Comparison of ENCODE assay signal across 10 cellular contexts in the genomic region with DNA sequence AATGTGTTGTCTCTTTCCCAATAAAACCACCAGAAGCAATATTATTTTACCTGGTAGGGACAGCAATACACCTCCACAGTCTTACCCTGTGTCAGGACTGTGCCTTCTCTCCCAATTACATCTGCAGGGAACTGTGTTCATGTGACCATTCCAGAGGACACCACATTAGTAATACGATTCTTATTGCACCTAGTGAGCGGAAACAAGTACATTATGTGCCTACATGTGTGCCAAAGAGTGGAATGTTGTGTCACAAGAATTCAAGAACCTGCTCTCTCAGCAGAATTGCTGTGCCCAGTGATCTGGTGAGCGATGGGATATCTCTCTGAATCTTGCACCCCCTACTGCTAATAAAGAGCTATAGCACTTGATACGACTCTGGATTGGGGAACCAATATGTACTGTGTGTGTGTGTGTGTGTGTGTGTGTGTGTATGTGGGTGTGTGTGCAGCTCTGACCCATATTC. TPM values are rescaled to one million over a fixed set of nuclear protein-coding genes. Genes with fewer than 3 reads are reported as not detected.
A peak's percentile ranks its signal among the peaks of the same experiment; 100 is the strongest.
DNase-seq lines count a peak whose midpoint lies in the region; ATAC-seq, FAIRE-seq and TF ChIP-seq lines count a peak whose summit lies in the region.
"Had no signal": no experiment of that assay in that cellular context is flagged by ENCODE, and none has a peak within 500 bp of the region (broad histone marks: within the 10 kb centered on the region; RNA-seq: fewer than 3 reads in every experiment).

No MANE protein-coding gene starts in this region.

- H3K4me3 ChIP-seq in A549 (no peak overlapping the region), foreskin fibroblast (ENCODE audit: low read depth in 1 of 2, low read length in 2 of 2) (no peak overlapping the region)

- TF ChIP-seq CTCF in A549 (IDR thresholded peaks at IDR 0.05) (peak; percentile 16; the same call in 1 of the 3 replicates), GM12872 (IDR thresholded peaks at IDR 0.05; ENCODE audit: insufficient read depth, low read depth, low read length) (peak; percentile 50; the same call in 2 of the 3 replicates), foreskin fibroblast (IDR thresholded peaks at IDR 0.05; ENCODE audit: low read depth, low read length) (peak; percentile 41)

- peak in 1 of 2 experiments; percentile 25; a peak in 1 of 5 replicates for TF ChIP-seq RAD21 in A549 (conservative IDR thresholded peaks at IDR 0.05 in 1 of 2, IDR thresholded peaks at IDR 0.05 in 1 of 2)

- 0 out of 6 replicates have a peak, but pooled peaks of 1 of the 2 experiments have one; percentile 37 for ATAC-seq in A549
- ATAC-seq in GM19452 (IDR thresholded peaks at IDR 0.05; ENCODE audit: unreplicated experiment) = no peak
- no peak for ATAC-seq in GM21526 (IDR thresholded peaks at IDR 0.05; ENCODE audit: low FRiP score, unreplicated experiment)

- no peak for TF ChIP-seq POLR2A in A549 (IDR thresholded peaks at IDR 0.05; ENCODE audit: low read length)

- CTCF ChIA-PET in A549 (lab: Yijun Ruan, JAX) = interaction anchor here (1.1 to 1.5 kb wide), 2 partner anchors 9 to 72 kb away, joined by 3 to 4 read pairs; no protein-coding TSS in a partner anchor

- TF ChIP-seq EP300 in A549 (IDR thresholded peaks at IDR 0.05) = no peak

- H3K27ac ChIP-seq in A549 = no peak overlapping the region
- H3K27ac ChIP-seq: VCaP had no signal

- POLR2A ChIA-PET in A549 (lab: Yijun Ruan, JAX) = no interaction called here

- 0 out of 3 replicates have a peak, but pooled peaks cover 6% of the 10 kb centered on the region for H3K4me1 ChIP-seq in A549

- FAIRE-seq in A549 (lab: Jason Lieb, UNC) = no peak

- H3K9me3 ChIP-seq in A549 = no peaks in the 10 kb centered on the region

- no peak overlapping the region for H3K4me2 ChIP-seq in A549

- WGBS in A549 (ENCODE audit: missing lambda C conversion rate) = 85% methylated on average over 4 of the region's 4 CpGs

- peak; percentile 19 to 46 for DNase-seq in A549 (ENCODE audit: low read depth in 1 of 2, low spot score in 1 of 2)
- DNase-seq in RPMI7951 (ENCODE audit: low read depth) = peak; percentile 48
- DNase-seq in foreskin fibroblast = peak; percentile 44 to 61
- no peak for DNase-seq in effector CD8-positive, alpha-beta T cell (lab: John Stamatoyannopoulos, UW)
- no peak for DNase-seq in NCI-H510A (lab: John Stamatoyannopoulos, UW)
- DNase-seq: effector CD4-positive, alpha-beta T cell had no signal

TF ChIP-seq in A549, 52 proteins besides CTCF, POLR2A, EP300 and RAD21:
- peak; percentile 52 for TF ChIP-seq MAFK (IDR thresholded peaks at IDR 0.05; ENCODE audit: partially characterized antibody)
- TF ChIP-seq, protein P1, sequence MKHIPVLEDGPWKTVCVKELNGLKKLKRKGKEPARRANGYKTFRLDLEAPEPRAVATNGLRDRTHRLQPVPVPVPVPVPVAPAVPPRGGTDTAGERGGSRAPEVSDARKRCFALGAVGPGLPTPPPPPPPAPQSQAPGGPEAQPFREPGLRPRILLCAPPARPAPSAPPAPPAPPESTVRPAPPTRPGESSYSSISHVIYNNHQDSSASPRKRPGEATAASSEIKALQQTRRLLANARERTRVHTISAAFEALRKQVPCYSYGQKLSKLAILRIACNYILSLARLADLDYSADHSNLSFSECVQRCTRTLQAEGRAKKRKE (CRISPR knock-in tag; IDR thresholded peaks at IDR 0.05; ENCODE audit: low read depth) = no peak
TF ChIP-seq in A549: peak in this region for 1.

RNA-seq across cellular contexts. Expression of gene FOXC1, which starts 57.4 kb away (rescaled TPM):
- 3.7 and 4.7 TPM in 2 replicates for polyA plus RNA-seq in A549 (2011; rRNA removed)
- polyA plus RNA-seq in A549 (2012; cell fraction: cytosol; rRNA removed) = 2.7 and 3.8 TPM in 2 replicates
- polyA plus RNA-seq in A549 (2012; cell fraction: nucleus; rRNA removed) = 3.3 and 5.3 TPM in 2 replicates
- 3.0 to 3.4 TPM (median 3.3 TPM) in 3 replicates for polyA plus RNA-seq in A549 (2017; fragmentation: RNase III; extraction: RNeasy Plus Mini Kit Qiagen cat#74134 plus additional on column Dnase treatment)
- polyA minus RNA-seq in A549 (2011; rRNA and poly(A)+ RNA removed) = 1.6 and 2.7 TPM in 2 replicates
- 1.7 and 2.0 TPM in 2 replicates for total RNA-seq in RPMI7951 (2014; rRNA removed; shearing (Covaris generic))

Comparison
In these comparisons a context has a peak if more than half of its experiments do, and no peak if none do; other contexts are left out.
1. DNase-seq: peak in A549 (2 of 2), RPMI7951 (single experiment) and foreskin fibroblast (2 of 2); none in effector CD8-positive, alpha-beta T cell (single experiment) and NCI-H510A (single experiment).
2. Peak in every context shown above with its lines, with median percentiles within 50 percentile points of each other: CTCF ChIP-seq.